Comparison of ENCODE assay signal across 27 cellular contexts in genomic region chr3:115154611-115155010, GRCh38.
"Had no signal": no experiment of that assay in that cellular context is flagged by ENCODE, and none has a peak within 500 bp of the region (broad histone marks: within the 10 kb centered on the region; RNA-seq: fewer than 3 reads in every experiment).

No MANE protein-coding gene starts in this region.

- H3K36me3 ChIP-seq: left ventricle myocardium inferior, pancreas, prostate gland, sigmoid colon, tibial nerve, uterus had no signal

- H3K4me1 ChIP-seq: pancreas, prostate gland, uterus had no signal

- DNase-seq: hypothalamus; immature natural killer cell; kidney; left ventricle myocardium inferior; mesendoderm; naive B cell; nucleus accumbens; pancreas; posterior cingulate gyrus; retina; right cardiac atrium; sigmoid colon; small intestine; stimulated activated CD4-positive, alpha-beta T cell treated with anti-CD3 and anti-CD28 coated beads, Interleukin-1b, Interleukin-23, amount 100 ng/mL, for 48 hours; stimulated activated CD4-positive, alpha-beta T cell treated with anti-CD3 and anti-CD28 coated beads, Interleukin-2, amount 100 ng/mL, for 48 hours; stimulated activated CD4-positive, alpha-beta T cell treated with anti-CD3 and anti-CD28 coated beads, Interleukin-4, amount 100 ng/mL, for 4 hours; stimulated activated CD8-positive, alpha-beta memory T cell treated with anti-CD3 and anti-CD28 coated beads, Interleukin-4, amount 100 ng/mL, for 48 hours; stimulated activated naive CD4-positive, alpha-beta T cell treated with Interleukin-2 at 50 U/mL for 16 hours; stimulated activated naive CD8-positive, alpha-beta T cell treated with anti-CD3 and anti-CD28 coated beads, Interleukin-15, amount 100 ng/mL, for 72 hours; substantia nigra; uterus had no signal

- ATAC-seq: natural killer cell treated with Interleukin-12 subunit alpha and Interleukin-12 subunit beta and Interleukin-15 and Interleukin-18, amount 100 ng/mL, for 72 hours; pancreas; right cardiac atrium; stimulated activated memory B cell treated with anti-CD40 and anti-IgM and Interleukin-4, amounts not matched to agents 10 μg/mL and 1 μg/mL and 100 μg/mL, for 72 hours; stimulated activated naive CD8-positive, alpha-beta T cell treated with anti-CD3 and anti-CD28 coated beads, Interleukin-15, amount 100 ng/mL, for 72 hours had no signal

- H3K9me3 ChIP-seq: left ventricle myocardium inferior, pancreas, prostate gland, tibial nerve, uterus had no signal

- H3K27ac ChIP-seq: left ventricle myocardium inferior, pancreas, prostate gland, sigmoid colon had no signal

- H3K27me3 ChIP-seq: pancreas, sigmoid colon, tibial nerve, uterus had no signal

- FAIRE-seq: islet of Langerhans, kidney, pancreas had no signal

- H3K4me3 ChIP-seq: left ventricle myocardium inferior, lung, pancreas, prostate gland, sigmoid colon, tibial nerve, uterus had no signal
